Comparison of ENCODE assay signal across 33 cellular contexts in the genomic region with DNA sequence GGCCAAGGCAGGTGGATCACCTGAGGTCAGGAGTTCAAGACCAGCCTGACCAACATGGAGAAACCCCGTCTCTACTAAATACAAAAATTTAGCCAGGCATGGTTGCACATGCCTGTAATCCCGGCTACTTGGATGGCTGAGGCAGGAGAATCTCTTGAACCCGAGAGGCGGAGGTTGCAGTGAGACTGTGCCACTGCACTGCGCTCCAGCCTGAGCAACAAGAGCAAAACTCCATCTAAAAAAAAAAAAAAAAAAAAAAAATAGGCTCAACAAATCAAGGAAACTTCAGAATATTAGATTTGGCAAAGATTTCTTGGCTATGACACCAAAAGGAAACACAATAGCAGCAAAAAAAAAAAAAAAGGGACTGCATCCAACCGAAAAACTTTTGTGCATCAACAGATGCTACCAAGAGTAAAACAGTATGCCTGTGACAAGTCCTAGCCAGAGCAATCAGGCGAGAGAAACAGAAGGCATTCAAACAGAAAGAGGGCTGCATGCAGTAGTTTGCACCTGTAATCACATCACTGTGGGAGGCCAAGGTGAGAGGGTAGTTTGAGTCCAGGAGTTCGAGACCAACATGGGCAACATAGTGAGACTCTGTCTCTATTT. TPM values are rescaled to one million over a fixed set of nuclear protein-coding genes. Genes with fewer than 3 reads are reported as not detected.
"Had no signal": no experiment of that assay in that cellular context is flagged by ENCODE, and none has a peak within 500 bp of the region (broad histone marks: within the 10 kb centered on the region; RNA-seq: fewer than 3 reads in every experiment).

No MANE protein-coding gene starts in this region.

- H3K27me3 Mint-ChIP-seq: activated CD4-positive, alpha-beta memory T cell treated with anti-CD3 and anti-CD28 coated beads, Interleukin-2, amount 10 ng/mL, durations not matched to agents 7 days and 5 days; activated CD4-positive, alpha-beta T cell treated with anti-CD3 and anti-CD28 coated beads for 36 hours; activated CD8-positive, alpha-beta memory T cell treated with anti-CD3 and anti-CD28 coated beads, Interleukin-2, amount 10 ng/mL, durations not matched to agents 7 days and 5 days; activated naive CD4-positive, alpha-beta T cell treated with anti-CD3 and anti-CD28 coated beads, Interleukin-2, amount 10 ng/mL, durations not matched to agents 7 days and 5 days; activated naive CD8-positive, alpha-beta T cell; activated naive CD8-positive, alpha-beta T cell treated with anti-CD3 and anti-CD28 coated beads, Interleukin-2, amount 50 U/mL, for 24 hours; brain had no signal

- H3K4me3 ChIP-seq: Peyer's patch had no signal

- H3K27me3 ChIP-seq: Peyer's patch had no signal

- ATAC-seq: activated CD4-positive, alpha-beta T cell treated with anti-CD3 and anti-CD28 coated beads for 36 hours; activated CD4-positive, CD25-positive, alpha-beta regulatory T cell treated with anti-CD3 and anti-CD28 coated beads, Interleukin-2, amount 50 U/mL, for 24 hours; activated CD8-positive, alpha-beta memory T cell treated with anti-CD3 and anti-CD28 coated beads, Interleukin-2, amount 10 ng/mL, durations not matched to agents 7 days and 5 days; activated naive CD8-positive, alpha-beta T cell treated with anti-CD3 and anti-CD28 coated beads, Interleukin-2, amount 50 U/mL, for 24 hours; PC-3 had no signal

- H3K27ac Mint-ChIP-seq: activated CD4-positive, alpha-beta memory T cell treated with anti-CD3 and anti-CD28 coated beads, Interleukin-2, amount 10 ng/mL, durations not matched to agents 7 days and 5 days; activated CD4-positive, alpha-beta T cell treated with anti-CD3 and anti-CD28 coated beads for 36 hours; activated CD8-positive, alpha-beta memory T cell treated with anti-CD3 and anti-CD28 coated beads, Interleukin-2, amount 10 ng/mL, durations not matched to agents 7 days and 5 days; activated naive CD4-positive, alpha-beta T cell treated with anti-CD3 and anti-CD28 coated beads, Interleukin-2, amount 10 ng/mL, durations not matched to agents 7 days and 5 days; activated naive CD8-positive, alpha-beta T cell; activated naive CD8-positive, alpha-beta T cell treated with anti-CD3 and anti-CD28 coated beads, Interleukin-2, amount 50 U/mL, for 24 hours had no signal

- H3K4me3 Mint-ChIP-seq: activated CD4-positive, alpha-beta memory T cell treated with anti-CD3 and anti-CD28 coated beads, Interleukin-2, amount 10 ng/mL, durations not matched to agents 7 days and 5 days; activated CD4-positive, alpha-beta T cell treated with anti-CD3 and anti-CD28 coated beads for 36 hours; activated CD8-positive, alpha-beta memory T cell treated with anti-CD3 and anti-CD28 coated beads, Interleukin-2, amount 10 ng/mL, durations not matched to agents 7 days and 5 days; activated naive CD4-positive, alpha-beta T cell treated with anti-CD3 and anti-CD28 coated beads, Interleukin-2, amount 10 ng/mL, durations not matched to agents 7 days and 5 days; activated naive CD8-positive, alpha-beta T cell; activated naive CD8-positive, alpha-beta T cell treated with anti-CD3 and anti-CD28 coated beads, Interleukin-2, amount 50 U/mL, for 24 hours; brain had no signal

- DNase-seq: activated CD4-positive, alpha-beta memory T cell treated with anti-CD3 and anti-CD28 coated beads, Interleukin-2, amount 10 ng/mL, durations not matched to agents 7 days and 5 days; activated CD4-positive, alpha-beta T cell treated with anti-CD3 and anti-CD28 coated beads for 36 hours; activated CD4-positive, alpha-beta T cell treated with anti-CD3 and anti-CD28 coated beads, Interleukin-2, amount 50 U/mL, for 1 hour; activated CD8-positive, alpha-beta memory T cell treated with anti-CD3 and anti-CD28 coated beads for 24 hours; activated CD8-positive, alpha-beta memory T cell treated with anti-CD3 and anti-CD28 coated beads, Interleukin-2, amount 10 ng/mL, durations not matched to agents 7 days and 5 days; activated CD8-positive, alpha-beta memory T cell treated with anti-CD3 and anti-CD28 coated beads, Interleukin-2, amount 50 U/mL, for 48 hours; activated effector memory CD4-positive, alpha-beta T cell treated with Interleukin-2 at 50 U/mL for 16 hours; activated naive CD4-positive, alpha-beta T cell treated with anti-CD3 and anti-CD28 coated beads, Interleukin-2, amount 10 ng/mL, durations not matched to agents 7 days and 5 days; activated naive CD8-positive, alpha-beta T cell treated with anti-CD3 and anti-CD28 coated beads, Interleukin-2, amount 50 U/mL, for 24 hours; activated T-cell treated with anti-CD3 and anti-CD28 coated beads, Interleukin-2, amount 50 U/mL, for 48 hours; anterior cingulate cortex; central memory CD4-positive, alpha-beta T cell; Karpas-422; KBM-7; NCI-H1105; NCI-H1417 treated with DMSO at 0.1 percent for 48 hours; NCI-H187 treated with DMSO at 0.1 percent for 48 hours; NCI-H2081; NCI-H345; NCI-H524 treated with DMSO at 0.1 percent for 48 hours; PC-3; Peyer's patch; RPMI8226; SW 1271; T-helper 1 cell; T-helper 2 cell; T-helper 9 cell had no signal

- H3K4me1 Mint-ChIP-seq: activated CD4-positive, alpha-beta memory T cell treated with anti-CD3 and anti-CD28 coated beads, Interleukin-2, amount 10 ng/mL, durations not matched to agents 7 days and 5 days; activated CD4-positive, alpha-beta T cell treated with anti-CD3 and anti-CD28 coated beads for 36 hours; activated CD8-positive, alpha-beta memory T cell treated with anti-CD3 and anti-CD28 coated beads, Interleukin-2, amount 10 ng/mL, durations not matched to agents 7 days and 5 days; activated naive CD4-positive, alpha-beta T cell treated with anti-CD3 and anti-CD28 coated beads, Interleukin-2, amount 10 ng/mL, durations not matched to agents 7 days and 5 days; activated naive CD8-positive, alpha-beta T cell treated with anti-CD3 and anti-CD28 coated beads, Interleukin-2, amount 50 U/mL, for 24 hours had no signal

- H3K27ac ChIP-seq: Peyer's patch had no signal

- H3K4me1 ChIP-seq: Peyer's patch had no signal

RNA-seq across cellular contexts. Expression of a gene that starts 34.9 kb away (rescaled TPM):
- total RNA-seq: activated CD4-positive, alpha-beta memory T cell treated with anti-CD3 and anti-CD28 coated beads, Interleukin-2, amount 10 ng/mL, durations not matched to agents 7 days and 5 days; activated CD4-positive, alpha-beta T cell treated with anti-CD3 and anti-CD28 coated beads for 36 hours; activated CD8-positive, alpha-beta memory T cell treated with anti-CD3 and anti-CD28 coated beads, Interleukin-2, amount 10 ng/mL, durations not matched to agents 7 days and 5 days; bronchial epithelial cell; MCF 10A; NCI-H460; PC-3; Peyer's patch had no signal

RNA-seq across cellular contexts. Expression of a gene that starts 53.3 kb away (rescaled TPM):
- total RNA-seq: MCF 10A, NCI-H460 had no signal
